ENCODE assay signal across 10 cellular contexts in the genomic region with DNA sequence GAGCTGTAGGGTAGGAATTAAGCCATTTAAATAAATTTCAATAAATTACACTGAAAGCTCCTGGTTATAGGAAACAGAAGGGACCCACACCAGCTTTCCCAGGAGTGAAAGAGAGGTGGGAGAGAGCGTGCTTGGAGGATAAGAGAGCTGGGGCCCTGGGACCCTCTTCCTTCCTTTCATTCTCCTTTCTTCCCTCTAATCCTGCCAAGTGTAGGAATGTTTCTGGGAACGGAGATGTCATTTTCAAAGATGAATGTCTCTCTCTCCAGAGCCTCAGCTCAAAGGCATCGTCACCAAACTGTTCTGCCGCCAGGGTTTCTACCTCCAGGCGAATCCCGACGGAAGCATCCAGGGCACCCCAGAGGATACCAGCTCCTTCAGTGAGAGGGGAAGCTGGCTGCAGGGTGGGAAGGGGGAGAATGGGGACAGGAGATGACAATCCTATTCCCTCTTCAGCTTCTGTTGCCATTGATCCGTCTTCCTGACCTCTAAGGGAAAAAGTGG. TPM values are rescaled to one million over a fixed set of nuclear protein-coding genes. Genes with fewer than 3 reads are reported as not detected.
DNase-seq lines count a peak whose midpoint lies in the region; ATAC-seq and TF ChIP-seq lines count a peak whose summit lies in the region.
"Had no signal": no experiment of that assay in that cellular context is flagged by ENCODE, and none has a peak within 500 bp of the region (broad histone marks: within the 10 kb centered on the region; RNA-seq: fewer than 3 reads in every experiment).

No MANE protein-coding gene starts in this region.

- H3K4me1 Mint-ChIP-seq in T-helper 1 cell treated with Interleukin-12 subunit alpha and Interleukin-12 subunit beta and Interleukin-4 antibody, amounts not matched to agents 30 μg/mL and 1 μg/mL, for 36 hours (ENCODE audit: low read depth) = peaks cover 43% of the 10 kb centered on the region
- peaks cover 83% of the 10 kb centered on the region for H3K4me1 Mint-ChIP-seq in brain

- H3K9me3 Mint-ChIP-seq in T-helper 1 cell treated with Interleukin-12 subunit alpha and Interleukin-12 subunit beta and Interleukin-4 antibody, amounts not matched to agents 30 μg/mL and 1 μg/mL, for 36 hours = no peaks in the 10 kb centered on the region
- H3K9me3 Mint-ChIP-seq in brain = peaks cover 0 to 8% (median 0%) of the 10 kb centered on the region in 5 experiments
- H3K9me3 Mint-ChIP-seq: T-cell had no signal

- no peak overlapping the region for H3K27ac Mint-ChIP-seq in T-helper 1 cell treated with Interleukin-12 subunit alpha and Interleukin-12 subunit beta and Interleukin-4 antibody, amounts not matched to agents 30 μg/mL and 1 μg/mL, for 36 hours
- H3K27ac Mint-ChIP-seq in brain = peak overlapping the region; percentile 97 to 100 (median 99)

- H3K36me3 Mint-ChIP-seq in T-helper 1 cell treated with Interleukin-12 subunit alpha and Interleukin-12 subunit beta and Interleukin-4 antibody, amounts not matched to agents 30 μg/mL and 1 μg/mL, for 36 hours (ENCODE audit: low read depth) = peaks cover 26% of the 10 kb centered on the region
- H3K36me3 Mint-ChIP-seq in brain = no peaks in the 10 kb centered on the region
- H3K36me3 Mint-ChIP-seq: T-cell had no signal

- TF ChIP-seq CTCF in brain (conservative IDR thresholded peaks at IDR 0.05) = peak in 1 of 2 experiments; percentile 15
- no peak for TF ChIP-seq CTCF in retinal pigment epithelial cell (conservative IDR thresholded peaks at IDR 0.05; ENCODE audit: low read depth, low read length)

- DNase-seq in T-helper 1 cell = no peak
- no peak for DNase-seq in retinal pigment epithelial cell (ENCODE audit: low read depth)
- DNase-seq in RPMI8226 = no peak
- DNase-seq: effector CD8-positive, alpha-beta T cell; NCI-H774; small intestine; T-cell had no signal

- H3K27me3 Mint-ChIP-seq in T-helper 1 cell treated with Interleukin-12 subunit alpha and Interleukin-12 subunit beta and Interleukin-4 antibody, amounts not matched to agents 30 μg/mL and 1 μg/mL, for 36 hours (ENCODE audit: low read depth) = peaks cover 29% of the 10 kb centered on the region
- peaks cover 41% of the 10 kb centered on the region for H3K27me3 Mint-ChIP-seq in brain

- peak overlapping the region; percentile 68 for H3K4me3 ChIP-seq in retinal pigment epithelial cell (ENCODE audit: low read length)

- no peak for ATAC-seq in HG03175 (IDR thresholded peaks at IDR 0.05; ENCODE audit: unreplicated experiment)
- ATAC-seq: T-cell had no signal

- H3K4me3 Mint-ChIP-seq in T-helper 1 cell treated with Interleukin-12 subunit alpha and Interleukin-12 subunit beta and Interleukin-4 antibody, amounts not matched to agents 30 μg/mL and 1 μg/mL, for 36 hours = peak overlapping the region; percentile 57
- H3K4me3 Mint-ChIP-seq in brain = peak overlapping the region; percentile 95 to 98 (median 98)

RNA-seq across cellular contexts. Expression of a gene that starts 1.9 kb away (rescaled TPM):
- polyA plus RNA-seq in brain (ENCODE audit: insufficient read depth, low read depth, low replicate concordance) = 6.6 TPM

RNA-seq across cellular contexts. Expression of a gene that starts 3.6 kb away (rescaled TPM):
- polyA plus RNA-seq in brain (ENCODE audit: insufficient read depth, low read depth, low replicate concordance) = 17.7 TPM

RNA-seq across cellular contexts. Expression of a gene that starts 6.0 kb away (rescaled TPM):
- 2.2 TPM for polyA plus RNA-seq in brain (ENCODE audit: insufficient read depth, low read depth, low replicate concordance)

RNA-seq across cellular contexts. Expression of a gene that starts 12.6 kb away (rescaled TPM):
- not detected for polyA plus RNA-seq in brain (ENCODE audit: insufficient read depth, low read depth, low replicate concordance)
- polyA plus RNA-seq: small intestine had no signal

RNA-seq across cellular contexts. Expression of a gene that starts 15.8 kb away (rescaled TPM):
- not detected for polyA plus RNA-seq in brain (ENCODE audit: insufficient read depth, low read depth, low replicate concordance)
- polyA plus RNA-seq: small intestine had no signal
